In the genomic region with DNA sequence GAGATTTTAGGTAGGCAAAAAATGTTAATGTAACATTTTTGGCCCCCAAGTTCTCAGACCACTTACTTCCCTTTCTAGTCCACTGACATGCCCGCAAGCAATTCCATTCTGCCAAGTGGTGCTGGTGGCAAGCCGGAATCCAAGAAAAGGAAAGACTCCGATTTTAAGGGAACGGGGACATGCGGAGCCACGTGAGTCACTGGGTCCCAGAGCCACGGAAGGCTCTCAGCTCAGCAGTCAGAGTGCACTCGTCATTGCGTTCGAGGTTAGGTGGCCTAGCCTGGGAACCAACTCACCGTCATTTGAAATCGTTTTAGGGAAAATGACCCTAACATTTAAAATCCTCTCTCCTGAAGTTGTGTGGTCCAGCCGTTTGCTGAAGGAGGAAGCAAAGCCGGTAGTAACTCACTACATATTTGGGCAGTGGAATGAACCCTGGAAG, we compare ENCODE assay signal across 8 cellular contexts. TPM values are rescaled to one million over a fixed set of nuclear protein-coding genes. Genes with fewer than 3 reads are reported as not detected.
DNase-seq lines count a peak whose midpoint lies in the region; ATAC-seq, FAIRE-seq and TF ChIP-seq lines count a peak whose summit lies in the region.

No MANE protein-coding gene starts in this region.

- FAIRE-seq in pancreas (lab: Jason Lieb, UNC): no peak

- H3K27ac Mint-ChIP-seq in activated naive CD4-positive, alpha-beta T cell treated with anti-CD3 and anti-CD28 coated beads, Interleukin-2, amount 50 U/mL, for 72 hours: peak overlapping the region; percentile 96

- peak; percentile 53 for DNase-seq in ELF-1 (ENCODE audit: low read depth, low spot score)
- DNase-seq in LoVo (ENCODE audit: low spot score): peak; percentile 54
- no peak for DNase-seq in activated naive CD4-positive, alpha-beta T cell treated with anti-CD3 and anti-CD28 coated beads, Interleukin-2, amount 50 U/mL, for 72 hours (ENCODE audit: low spot score in 2 of 2)
- DNase-seq in heart right ventricle: peak in 1 of 2 donors; percentile 28
- DNase-seq in pancreas: peak in 4 of 6 donors; percentile 18 to 53 (median 38)
- no peak for DNase-seq in NCI-H2029 treated with DMSO at 0.1 percent for 48 hours (lab: John Stamatoyannopoulos, UW)

- no peak for TF ChIP-seq CTCF in heart right ventricle (IDR thresholded peaks at IDR 0.05)
- no peak for TF ChIP-seq CTCF in pancreas (IDR thresholded peaks at IDR 0.05)

- H3K4me1 ChIP-seq in heart right ventricle (peaks cover 4 to 32% (median 21%) of the 10 kb centered on the region in 9 donors), pancreas (peaks cover 0 to 4% (median 0%) of the 10 kb centered on the region in 3 donors)

- no peaks in the 10 kb centered on the region for H3K36me3 Mint-ChIP-seq in activated naive CD4-positive, alpha-beta T cell treated with anti-CD3 and anti-CD28 coated beads, Interleukin-2, amount 50 U/mL, for 72 hours

- WGBS in heart right ventricle, 2 donors: 3 to 7% methylated on average over 14 of the region's 14 CpGs
- WGBS in pancreas, 2 donors: 1 to 2% methylated on average over 14 of the region's 14 CpGs

- no peaks in the 10 kb centered on the region for H3K9me3 Mint-ChIP-seq in activated naive CD4-positive, alpha-beta T cell treated with anti-CD3 and anti-CD28 coated beads, Interleukin-2, amount 50 U/mL, for 72 hours

- H3K27me3 ChIP-seq in heart right ventricle (no peaks in the 10 kb centered on the region), pancreas (no peaks in the 10 kb centered on the region)

- H3K4me3 ChIP-seq in heart right ventricle (peak overlapping the region; percentile 53 to 90 (median 74)), pancreas (peak overlapping the region; percentile 23 to 90 (median 64))

- ATAC-seq in activated naive CD4-positive, alpha-beta T cell treated with anti-CD3 and anti-CD28 coated beads, Interleukin-2, amount 50 U/mL, for 72 hours: no peak
- ATAC-seq in heart right ventricle: peak in 1 of 8 donors; percentile 16
- peak in 2 of 4 donors; percentile 3 to 4 for ATAC-seq in pancreas
- ATAC-seq in activated CD4-positive, CD25-positive, alpha-beta regulatory T cell treated with anti-CD3 and anti-CD28 coated beads, Interleukin-2, amount 50 U/mL, for 24 hours: no peak
- ATAC-seq in HG03378 (IDR thresholded peaks at IDR 0.05; ENCODE audit: unreplicated experiment): no peak

- peaks cover 0 to 4% (median 0%) of the 10 kb centered on the region in 9 donors for H3K36me3 ChIP-seq in heart right ventricle
- H3K36me3 ChIP-seq in pancreas: no peaks in the 10 kb centered on the region

- intact Hi-C loops in heart right ventricle (cut with DNase I): loop anchor here in 8 of 10 donors (2.0 to 10.0 kb wide), 5 partner anchors 86 to 239 kb away; a partner anchor contains a TSS
- intact Hi-C loops in pancreas (cut with DNase I): no loop called here

- H3K27ac ChIP-seq in heart right ventricle (peak overlapping the region; percentile 87 to 100 (median 98)), pancreas (peak overlapping the region; percentile 89 to 98 (median 96))

- H3K9me3 ChIP-seq in heart right ventricle (peaks cover 0 to 5% (median 0%) of the 10 kb centered on the region in 11 donors), pancreas (no peaks in the 10 kb centered on the region)

RNA-seq across cellular contexts. Expression of a gene that starts 0.7 kb away (rescaled TPM):
- total RNA-seq in activated naive CD4-positive, alpha-beta T cell treated with anti-CD3 and anti-CD28 coated beads, Interleukin-2, amount 50 U/mL, for 72 hours: 10 to 100 TPM in 1 of 2 donors, 1 to 10 TPM in 1; 7.4 to 15.3 TPM
- 10 to 100 TPM; 32.9 to 60.1 (median 47.2) TPM for total RNA-seq in heart right ventricle
- 10 to 100 TPM; 10.8 to 23.4 TPM for polyA plus RNA-seq in heart right ventricle
- total RNA-seq in pancreas: 1 to 10 TPM; 3.8 to 8.6 (median 4.7) TPM
- 1 to 10 TPM; 4.6 to 8.0 TPM for polyA plus RNA-seq in pancreas

RNA-seq across cellular contexts. Expression of a gene that starts 41.4 kb away (rescaled TPM):
- total RNA-seq in activated naive CD4-positive, alpha-beta T cell treated with anti-CD3 and anti-CD28 coated beads, Interleukin-2, amount 50 U/mL, for 72 hours: 10 to 100 TPM; 62.8 to 75.0 TPM
- total RNA-seq in heart right ventricle (10 to 100 TPM; 41.5 to 55.8 (median 46.8) TPM), pancreas (10 to 100 TPM; 22.9 to 35.3 (median 28.1) TPM)
- polyA plus RNA-seq in heart right ventricle (100 to 1,000 TPM in 1 of 2 donors, 10 to 100 TPM in 1; 45.3 to 112 TPM), pancreas (10 to 100 TPM; 22.7 to 40.3 TPM)

Comparison
In these comparisons a context has a peak if more than half of its experiments do, and no peak if none do; other contexts are left out.
1. DNase-seq: peak in ELF-1 (single experiment), LoVo (single experiment) and pancreas (4 of 6); none in activated naive CD4-positive, alpha-beta T cell treated with anti-CD3 and anti-CD28 coated beads, Interleukin-2, amount 50 U/mL, for 72 hours (0 of 2) and NCI-H2029 treated with DMSO at 0.1 percent for 48 hours (single experiment).
2. intact Hi-C loops: an anchor here in heart right ventricle (2.0 to 10.0 kb wide); none called in pancreas.